In genomic region chr10:30215131-30215530, GRCh38 we compare ENCODE assay signal across 1 cellular context.
TF ChIP-seq lines count a peak whose summit lies in the region.

No MANE protein-coding gene starts in this region.

TF ChIP-seq in WTC11, 78 proteins besides CTCF, POLR2A, EP300 and RAD21 (continued from another document):
- no peak for TF ChIP-seq MLX (CRISPR knock-in tag; IDR thresholded peaks at IDR 0.05)
- no peak for TF ChIP-seq ZNF416 (CRISPR knock-in tag; IDR thresholded peaks at IDR 0.05)
- no peak for TF ChIP-seq ZNF121 (CRISPR knock-in tag; IDR thresholded peaks at IDR 0.05)
- no peak for TF ChIP-seq ZNF219 (CRISPR knock-in tag; IDR thresholded peaks at IDR 0.05; ENCODE audit: borderline replicate concordance)
